In genomic region chr18:9001209-9001608, GRCh38 we compare ENCODE assay signal across 20 cellular contexts.
"Had no signal": no experiment of that assay in that cellular context is flagged by ENCODE, and none has a peak within 500 bp of the region (broad histone marks: within the 10 kb centered on the region; RNA-seq: fewer than 3 reads in every experiment).

No MANE protein-coding gene starts in this region.

- ATAC-seq: activated CD4-positive, alpha-beta T cell treated with anti-CD3 and anti-CD28 coated beads for 36 hours; natural killer cell had no signal

- H3K27ac ChIP-seq: colonic mucosa, gastrocnemius medialis, neutrophil, parathyroid adenoma, tibial nerve, vagina had no signal

- H3K4me3 ChIP-seq: colonic mucosa, gastrocnemius medialis, tibial nerve, vagina had no signal

- H2AFZ ChIP-seq: parathyroid adenoma had no signal

- DNase-seq: activated CD4-positive, alpha-beta T cell treated with anti-CD3 and anti-CD28 coated beads for 36 hours; activated CD4-positive, alpha-beta T cell treated with anti-CD3 and anti-CD28 coated beads, Interleukin-2, amount 50 U/mL, for 48 hours; activated gamma-delta T cell; amniotic stem cell; caudate nucleus; colonic mucosa; erythroblast; left cardiac atrium; mesendoderm; natural killer cell; stimulated activated CD4-positive, alpha-beta T cell treated with anti-CD3 and anti-CD28 coated beads, Interleukin-12 subunit alpha, Interleukin-12 subunit beta, amount 100 ng/mL, for 4 hours; stimulated activated CD4-positive, alpha-beta T cell treated with anti-CD3 and anti-CD28 coated beads, Interleukin-1b, Interleukin-23, amount 100 ng/mL, for 48 hours; stimulated activated CD8-positive, alpha-beta memory T cell treated with anti-CD3 and anti-CD28 coated beads, Interleukin-4, amount 100 ng/mL, for 48 hours; stimulated activated naive CD4-positive, alpha-beta T cell; SW 1271 had no signal

- H3K9me3 ChIP-seq: colonic mucosa, gastrocnemius medialis, neutrophil, vagina had no signal

- H3K27me3 ChIP-seq: colonic mucosa, gastrocnemius medialis, neutrophil, tibial nerve, vagina had no signal

- H3K36me3 ChIP-seq: colonic mucosa, gastrocnemius medialis, neutrophil, tibial nerve, vagina had no signal

- H3K79me2 ChIP-seq: parathyroid adenoma had no signal

- H3K4me1 ChIP-seq: colonic mucosa, parathyroid adenoma, vagina had no signal
